Comparison of ENCODE assay signal across 1 cellular context in genomic region chr3:134308350-134308891, GRCh38.
TF ChIP-seq lines count a peak whose summit lies in the region.

No MANE protein-coding gene starts in this region.

TF ChIP-seq in HepG2, 621 proteins besides CTCF, POLR2A, EP300 and RAD21 (continued from another document and continues in another):
- TF ChIP-seq ZNF687 (CRISPR knock-in tag; IDR thresholded peaks at IDR 0.05) (peak; percentile 55), ZNF280D (CRISPR knock-in tag; IDR thresholded peaks at IDR 0.05) (no peak), ZNF12 (CRISPR knock-in tag; IDR thresholded peaks at IDR 0.05) (no peak), MTF1 (CRISPR knock-in tag; IDR thresholded peaks at IDR 0.05) (no peak), PRDM15 (CRISPR knock-in tag; IDR thresholded peaks at IDR 0.05) (no peak), ZNF354B (CRISPR knock-in tag; IDR thresholded peaks at IDR 0.05) (no peak), ZBTB25 (CRISPR knock-in tag; IDR thresholded peaks at IDR 0.05) (no peak), REL (CRISPR knock-in tag; conservative IDR thresholded peaks at IDR 0.05) (no peak), E2F5 (CRISPR knock-in tag; conservative IDR thresholded peaks at IDR 0.05) (no peak), GABPB1 (CRISPR knock-in tag; IDR thresholded peaks at IDR 0.05) (no peak; the same call in 1 of the 2 replicates), MTA3 (CRISPR knock-in tag; IDR thresholded peaks at IDR 0.05) (no peak), ZIK1 (CRISPR knock-in tag; IDR thresholded peaks at IDR 0.05; ENCODE audit: borderline replicate concordance, low read depth) (peak; percentile 71; the same call in 1 of the 2 replicates), PHB2 (IDR thresholded peaks at IDR 0.05; ENCODE audit: partially characterized antibody) (no peak), ZNF468 (CRISPR knock-in tag; IDR thresholded peaks at IDR 0.05) (no peak), ZNF747 (CRISPR knock-in tag; IDR thresholded peaks at IDR 0.05; ENCODE audit: borderline replicate concordance) (no peak), HCFC1 (IDR thresholded peaks at IDR 0.05; ENCODE audit: low read depth, low read length) (no peak), RARA (CRISPR knock-in tag; IDR thresholded peaks at IDR 0.05) (no peak), ZNF720 (CRISPR knock-in tag; IDR thresholded peaks at IDR 0.05) (0 out of 2 replicates have a peak, but pooled peaks have one; percentile 69), GATAD2A (CRISPR knock-in tag; IDR thresholded peaks at IDR 0.05) (peak; percentile 50; the same call in 1 of the 2 replicates), FOXJ3 (CRISPR knock-in tag; IDR thresholded peaks at IDR 0.05; ENCODE audit: borderline replicate concordance) (no peak), ZNF614 (CRISPR knock-in tag; IDR thresholded peaks at IDR 0.05; ENCODE audit: borderline replicate concordance) (no peak), MYPOP (CRISPR knock-in tag; IDR thresholded peaks at IDR 0.05) (peak; percentile 76), SP1 (IDR thresholded peaks at IDR 0.05) (no peak), SP1 (CRISPR knock-in tag; IDR thresholded peaks at IDR 0.05) (0 out of 2 replicates have a peak, but pooled peaks have one; percentile 16), CAMTA2 (CRISPR knock-in tag; IDR thresholded peaks at IDR 0.05; ENCODE audit: borderline replicate concordance) (no peak), HDAC6 (IDR thresholded peaks at IDR 0.05; ENCODE audit: low read depth, low read length) (no peak), ZNF329 (CRISPR knock-in tag; IDR thresholded peaks at IDR 0.05; ENCODE audit: low read depth) (peak; percentile 65; the same call in 1 of the 2 replicates), HNRNPLL (IDR thresholded peaks at IDR 0.05; ENCODE audit: low read depth, low read length, poor library complexity, severe bottlenecking) (no peak), KMT2B (CRISPR knock-in tag; IDR thresholded peaks at IDR 0.05) (0 out of 2 replicates have a peak, but pooled peaks have one; percentile 22), YEATS2 (CRISPR knock-in tag; IDR thresholded peaks at IDR 0.05; ENCODE audit: borderline replicate concordance) (peak; percentile 23; the same call in 1 of the 2 replicates), CEBPZ (IDR thresholded peaks at IDR 0.05; ENCODE audit: low read length) (no peak), PRMT3 (CRISPR knock-in tag; IDR thresholded peaks at IDR 0.05; ENCODE audit: borderline replicate concordance, low read depth) (no peak), ZNF891 (CRISPR knock-in tag; IDR thresholded peaks at IDR 0.05) (peak; percentile 50; the same call in 1 of the 2 replicates), SIX1 (CRISPR knock-in tag; IDR thresholded peaks at IDR 0.05; ENCODE audit: borderline replicate concordance) (no peak), HDAC2 (CRISPR knock-in tag; IDR thresholded peaks at IDR 0.05) (0 out of 2 replicates have a peak, but pooled peaks have one; percentile 19), TGIF2 (CRISPR knock-in tag; IDR thresholded peaks at IDR 0.05) (0 out of 2 replicates have a peak, but pooled peaks have one; percentile 26), IRF2 (CRISPR knock-in tag; IDR thresholded peaks at IDR 0.05) (0 out of 2 replicates have a peak, but pooled peaks have one; percentile 44), TFE3 (CRISPR knock-in tag; IDR thresholded peaks at IDR 0.05) (0 out of 2 replicates have a peak, but pooled peaks have one; percentile 21), KDM2A (CRISPR knock-in tag; IDR thresholded peaks at IDR 0.05; ENCODE audit: borderline replicate concordance, low read depth) (peak; percentile 56; the same call in 1 of the 2 replicates), MAFF (IDR thresholded peaks at IDR 0.05; ENCODE audit: low read depth, low read length) (0 out of 2 replicates have a peak, but pooled peaks have one; percentile 1), SSRP1 (CRISPR knock-in tag; IDR thresholded peaks at IDR 0.05) (0 out of 2 replicates have a peak, but pooled peaks have one; percentile 63), ZNF766 (CRISPR knock-in tag; IDR thresholded peaks at IDR 0.05; ENCODE audit: borderline replicate concordance) (no peak), CEBPB (IDR thresholded peaks at IDR 0.05; ENCODE audit: borderline replicate concordance, low read depth, low read length) (0 out of 2 replicates have a peak, but pooled peaks have one; percentile 5), KDM3A (CRISPR knock-in tag; IDR thresholded peaks at IDR 0.05; ENCODE audit: low read depth) (0 out of 2 replicates have a peak, but pooled peaks have one; percentile 64)
